Comparison of ENCODE assay signal across 18 cellular contexts in genomic region chr18:77320960-77321559, GRCh38.
DNase-seq lines count a peak whose midpoint lies in the region; ATAC-seq and FAIRE-seq lines count a peak whose summit lies in the region.
"Had no signal": no experiment of that assay in that cellular context is flagged by ENCODE, and none has a peak within 500 bp of the region (broad histone marks: within the 10 kb centered on the region; RNA-seq: fewer than 3 reads in every experiment).

No MANE protein-coding gene starts in this region.

- ATAC-seq in right cardiac atrium, result peak; percentile 78 to 83
- ATAC-seq in HG03520 (IDR thresholded peaks at IDR 0.05; ENCODE audit: unreplicated experiment), result no peak
- ATAC-seq in left colon, result no peak
- ATAC-seq in HG03469 (IDR thresholded peaks at IDR 0.05; ENCODE audit: unreplicated experiment), result no peak
- ATAC-seq: GM12878 had no signal

- peak; percentile 79 for FAIRE-seq in RCC 7860 (lab: Jason Lieb, UNC)
- FAIRE-seq: astrocyte, GM12878, keratinocyte had no signal

- H3K27me3 ChIP-seq in right cardiac atrium (ENCODE audit: control insufficient read depth, insufficient read depth), result no peaks in the 10 kb centered on the region
- H3K27me3 ChIP-seq: testis had no signal

- intact Hi-C loops in right cardiac atrium (cut with DNase I), result no loop called here
- intact Hi-C loops in left colon (cut with DNase I, micrococcal nuclease), result no loop called here

- H3K27ac ChIP-seq in right cardiac atrium (ENCODE audit: low read length), result no peak overlapping the region
- H3K27ac ChIP-seq: testis had no signal

- 23% methylated on average over 5 of the region's 5 CpGs for WGBS in right cardiac atrium

- no peak overlapping the region for H3K4me3 ChIP-seq in right cardiac atrium (ENCODE audit: low read length)
- H3K4me3 ChIP-seq: GM12878, testis had no signal

- H3K9me3 ChIP-seq in right cardiac atrium (ENCODE audit: control insufficient read depth, low read length), result no peaks in the 10 kb centered on the region
- H3K9me3 ChIP-seq: testis had no signal

- DNase-seq in Ammon's horn (ENCODE audit: low spot score), result peak; percentile 41
- peak; percentile 58 for DNase-seq in NCI-H1092 treated with DMSO at 0.1 percent for 48 hours (lab: John Stamatoyannopoulos, UW)
- no peak for DNase-seq in RCC 7860 (ENCODE audit: low spot score)
- no peak for DNase-seq in right cardiac atrium
- no peak for DNase-seq in left colon
- DNase-seq in foreskin melanocyte, result no peak
- DNase-seq: activated CD8-positive, alpha-beta memory T cell treated with anti-CD3 and anti-CD28 coated beads, Interleukin-2, amount 50 U/mL, for 4 hours; cortex of kidney; GOT3; NCI-H2081; stimulated activated CD4-positive, alpha-beta T cell treated with anti-CD3 and anti-CD28 coated beads, Interleukin-2, amount 100 ng/mL, for 48 hours; stimulated activated CD8-positive, alpha-beta memory T cell treated with anti-CD3 and anti-CD28 coated beads, Interleukin-4, amount 100 ng/mL, for 48 hours; testis had no signal

- no peaks in the 10 kb centered on the region for H3K4me1 ChIP-seq in right cardiac atrium (ENCODE audit: control insufficient read depth, insufficient read depth, low read length)
- H3K4me1 ChIP-seq: testis had no signal

Comparison
In these comparisons a context has a peak if more than half of its experiments do, and no peak if none do; other contexts are left out.
1. DNase-seq: peak in Ammon's horn (single experiment) and NCI-H1092 treated with DMSO at 0.1 percent for 48 hours (single experiment); none in RCC 7860 (single experiment), right cardiac atrium (0 of 3), left colon (0 of 2) and foreskin melanocyte (single experiment).
2. ATAC-seq: peak in right cardiac atrium (2 of 2); none in HG03520 (single experiment), left colon (single experiment) and HG03469 (single experiment).